ENCODE assay signal across 1 cellular context in the genomic region with DNA sequence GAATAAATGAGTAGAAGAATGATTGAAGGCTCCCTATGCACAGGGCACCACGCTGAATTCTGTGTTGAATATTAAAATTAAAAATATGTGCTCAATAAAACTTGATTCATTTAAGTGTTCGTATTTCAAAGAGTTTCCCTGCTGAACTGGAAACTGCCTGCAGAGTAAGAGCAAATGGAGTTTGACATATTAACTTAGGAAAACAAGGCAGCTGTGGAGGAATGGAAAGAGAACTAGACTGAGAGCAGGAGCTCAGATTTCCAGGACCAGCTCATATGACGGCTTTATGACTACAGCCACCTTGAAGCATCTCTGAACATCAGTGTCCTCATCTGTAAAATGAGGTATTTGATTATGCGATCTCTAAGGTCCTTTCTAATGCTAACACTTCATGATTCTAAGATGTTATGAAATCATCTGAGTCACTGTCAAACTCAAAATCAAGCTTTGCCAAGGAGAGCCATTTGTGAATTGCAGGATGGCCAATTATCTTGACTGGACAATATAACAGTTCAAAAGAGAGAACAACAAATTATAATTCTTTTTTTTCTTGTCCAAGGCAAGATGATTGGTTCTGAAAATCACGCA.
TF ChIP-seq lines count a peak whose summit lies in the region.

No MANE protein-coding gene starts in this region.

TF ChIP-seq in IMR-90, 13 proteins besides CTCF, POLR2A, EP300 and RAD21 (continued from another document):
- TF ChIP-seq CEBPB (IDR thresholded peaks at IDR 0.05; ENCODE audit: low read depth, low read length) (no peak), FOS (IDR thresholded peaks at IDR 0.05; ENCODE audit: low read depth, low read length) (no peak), MXI1 (IDR thresholded peaks at IDR 0.05; ENCODE audit: borderline replicate concordance, low read depth, low read length) (no peak), MAFK (IDR thresholded peaks at IDR 0.05; ENCODE audit: low read depth, low read length) (no peak), BHLHE40 (IDR thresholded peaks at IDR 0.05; ENCODE audit: low read depth, low read length) (no peak), RFX5 (IDR thresholded peaks at IDR 0.05; ENCODE audit: low read depth, low read length) (no peak), NFE2L2 (IDR thresholded peaks at IDR 0.05; ENCODE audit: low read depth, low read length) (no peak)
- TF ChIP-seq, protein P1, sequence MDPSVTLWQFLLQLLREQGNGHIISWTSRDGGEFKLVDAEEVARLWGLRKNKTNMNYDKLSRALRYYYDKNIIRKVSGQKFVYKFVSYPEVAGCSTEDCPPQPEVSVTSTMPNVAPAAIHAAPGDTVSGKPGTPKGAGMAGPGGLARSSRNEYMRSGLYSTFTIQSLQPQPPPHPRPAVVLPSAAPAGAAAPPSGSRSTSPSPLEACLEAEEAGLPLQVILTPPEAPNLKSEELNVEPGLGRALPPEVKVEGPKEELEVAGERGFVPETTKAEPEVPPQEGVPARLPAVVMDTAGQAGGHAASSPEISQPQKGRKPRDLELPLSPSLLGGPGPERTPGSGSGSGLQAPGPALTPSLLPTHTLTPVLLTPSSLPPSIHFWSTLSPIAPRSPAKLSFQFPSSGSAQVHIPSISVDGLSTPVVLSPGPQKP (IDR thresholded peaks at IDR 0.05; ENCODE audit: borderline replicate concordance, low read depth, low read length) = no peak
